27 cellular contexts compared by ENCODE assay signal in the genomic region with DNA sequence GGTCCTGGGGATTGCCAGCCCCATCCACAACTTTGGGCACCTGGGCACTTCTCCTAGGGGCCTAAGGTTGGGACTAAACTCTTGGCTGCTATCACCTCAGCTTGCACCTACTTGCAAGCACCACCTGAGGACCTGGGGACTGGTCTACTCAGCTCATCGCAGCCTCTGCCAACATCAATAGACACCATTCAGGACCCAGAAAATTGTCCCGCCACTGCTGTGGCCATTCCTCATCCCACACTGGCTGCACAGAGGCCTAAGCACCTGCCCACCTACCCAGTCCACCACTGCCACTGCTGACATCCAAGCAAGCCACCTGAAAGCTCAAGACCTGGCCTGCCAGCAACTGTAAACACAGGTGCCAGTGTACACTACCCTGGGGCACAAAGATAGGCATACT.
"Had no signal": no experiment of that assay in that cellular context is flagged by ENCODE, and none has a peak within 500 bp of the region (broad histone marks: within the 10 kb centered on the region; RNA-seq: fewer than 3 reads in every experiment).

No MANE protein-coding gene starts in this region.

- H3K27ac ChIP-seq: colonic mucosa, coronary artery, dorsolateral prefrontal cortex, epithelial cell of prostate, esophagus squamous epithelium, foreskin keratinocyte, gastrocnemius medialis, gastroesophageal sphincter, heart left ventricle, heart right ventricle had no signal

- H3K4me1 ChIP-seq: colonic mucosa, esophagus squamous epithelium, foreskin keratinocyte, gastrocnemius medialis, gastroesophageal sphincter, heart left ventricle, heart right ventricle had no signal

- FAIRE-seq: colon, endometrium, endothelial cell of umbilical vein had no signal

- H3K27ac Mint-ChIP-seq: dendritic cell treated with granulocyte-macrophage colony-stimulating factor and Interleukin-4, amounts not matched to agents 40 ng/mL and 50 ng/mL, for 4 days; effector memory CD8-positive, alpha-beta T cell; endodermal cell had no signal

- H3K27me3 Mint-ChIP-seq: dendritic cell treated with granulocyte-macrophage colony-stimulating factor and Interleukin-4, amounts not matched to agents 40 ng/mL and 50 ng/mL, for 4 days had no signal

- H3K36me3 ChIP-seq: colonic mucosa, esophagus squamous epithelium, gastrocnemius medialis, gastroesophageal sphincter, heart left ventricle, heart right ventricle had no signal

- ATAC-seq: effector memory CD8-positive, alpha-beta T cell; esophagus mucosa; foreskin keratinocyte; gastrocnemius medialis; gastroesophageal sphincter; heart left ventricle; heart right ventricle had no signal

- H3K4me1 Mint-ChIP-seq: endodermal cell had no signal

- H3K9me3 ChIP-seq: colonic mucosa, esophagus squamous epithelium, gastrocnemius medialis had no signal

- H3K4me3 Mint-ChIP-seq: dendritic cell treated with granulocyte-macrophage colony-stimulating factor and Interleukin-4, amounts not matched to agents 40 ng/mL and 50 ng/mL, for 4 days; effector memory CD8-positive, alpha-beta T cell; endodermal cell had no signal

- H3K4me3 ChIP-seq: colonic mucosa, coronary artery, dorsolateral prefrontal cortex, esophagus squamous epithelium, gastrocnemius medialis, gastroesophageal sphincter, heart left ventricle, heart right ventricle had no signal

- DNase-seq: colonic mucosa; cortex of kidney; dermis blood vessel endothelial cell; dorsolateral prefrontal cortex; effector CD4-positive, alpha-beta T cell; effector CD8-positive, alpha-beta T cell; effector memory CD4-positive, alpha-beta T cell; effector memory CD8-positive, alpha-beta T cell; endodermal cell; erythroblast; esophagus squamous epithelium; foreskin fibroblast; foreskin keratinocyte; foreskin melanocyte; gastrocnemius medialis; glutamatergic neuron; head of caudate nucleus; heart left ventricle; heart right ventricle had no signal

- H3K27me3 ChIP-seq: colonic mucosa, esophagus squamous epithelium, gastrocnemius medialis, gastroesophageal sphincter had no signal
